ENCODE assay signal across 10 cellular contexts in genomic region chr1:225462714-225463574, GRCh38. TPM values are rescaled to one million over a fixed set of nuclear protein-coding genes. Genes with fewer than 3 reads are reported as not detected.
DNase-seq lines count a peak whose midpoint lies in the region; ATAC-seq and TF ChIP-seq lines count a peak whose summit lies in the region.
"Had no signal": no experiment of that assay in that cellular context is flagged by ENCODE, and none has a peak within 500 bp of the region (broad histone marks: within the 10 kb centered on the region; RNA-seq: fewer than 3 reads in every experiment).

No MANE protein-coding gene starts in this region.

- no peak overlapping the region for H3K4me2 ChIP-seq in smooth muscle cell

- no peaks in the 10 kb centered on the region for H3K79me2 ChIP-seq in smooth muscle cell (ENCODE audit: low read depth)

- H4K20me1 ChIP-seq in smooth muscle cell (ENCODE audit: low read depth) = no peaks in the 10 kb centered on the region

- intact Hi-C loops in Calu3 (cut with micrococcal nuclease; ENCODE audit: unreplicated experiment) = no loop called here

- ATAC-seq in RWPE2 (ENCODE audit: low read depth) (peak; percentile 41; the same call in 1 of the 3 replicates), HG03521 (IDR thresholded peaks at IDR 0.05; ENCODE audit: unreplicated experiment) (no peak), HG03095 (IDR thresholded peaks at IDR 0.05; ENCODE audit: unreplicated experiment) (no peak)

- no peaks in the 10 kb centered on the region for H3K9me3 Mint-ChIP-seq in Calu3 (ENCODE audit: low read depth, unreplicated experiment)

- 82% methylated on average over 15 of the region's 15 CpGs for WGBS in smooth muscle cell (ENCODE audit: low lambda C conversion rate)

- H3K27me3 ChIP-seq in RWPE2 (ENCODE audit: insufficient read depth, poor library complexity, severe bottlenecking) (no peaks in the 10 kb centered on the region), mucosa of rectum (ENCODE audit: control insufficient read depth in 2 of 2, insufficient read depth in 2 of 2, low read length in 2 of 2) (no peaks in the 10 kb centered on the region), smooth muscle cell (ENCODE audit: low read depth) (no peaks in the 10 kb centered on the region)
- H3K27me3 ChIP-seq: right atrium auricular region had no signal

- H3K36me3 ChIP-seq in RWPE2 (ENCODE audit: low read depth) (no peaks in the 10 kb centered on the region), mucosa of rectum (ENCODE audit: control insufficient read depth in 2 of 2, insufficient read depth in 2 of 2, low read length in 2 of 2) (no peaks in the 10 kb centered on the region), smooth muscle cell (ENCODE audit: low read depth) (no peaks in the 10 kb centered on the region)
- H3K36me3 ChIP-seq: right atrium auricular region had no signal

- no peak for DNase-seq in Calu3
- peak; percentile 96 for DNase-seq in NCI-H1092 treated with DMSO at 0.1 percent for 48 hours (lab: John Stamatoyannopoulos, UW)
- no peak for DNase-seq in RWPE2 (ENCODE audit: low spot score)
- no peak for DNase-seq in smooth muscle cell (lab: John Stamatoyannopoulos, UW; ENCODE audit: unreplicated experiment)
- no peak for DNase-seq in stimulated activated CD4-positive, alpha-beta T cell treated with anti-CD3 and anti-CD28 coated beads, Interleukin-2, amount 100 ng/mL, for 48 hours
- DNase-seq: activated CD4-positive, alpha-beta T cell treated with anti-CD3 and anti-CD28 coated beads for 48 hours had no signal

- H3K4me1 ChIP-seq in RWPE2 (ENCODE audit: insufficient read depth, poor library complexity, severe bottlenecking) = peaks cover 10% of the 10 kb centered on the region
- peaks cover 10 to 29% of the 10 kb centered on the region in 2 donors for H3K4me1 ChIP-seq in mucosa of rectum (ENCODE audit: control insufficient read depth in 2 of 2, insufficient read depth in 2 of 2, low read length in 2 of 2)
- peaks cover 12% of the 10 kb centered on the region for H3K4me1 ChIP-seq in smooth muscle cell (ENCODE audit: low read depth)

- H3K27ac ChIP-seq in RWPE2 (ENCODE audit: poor library complexity, severe bottlenecking) (no peak overlapping the region), mucosa of rectum (ENCODE audit: low read depth in 2 of 2, low read length in 2 of 2) (peak overlapping the region; percentile 28 to 72), smooth muscle cell (ENCODE audit: low read depth) (no peak overlapping the region)
- H3K27ac ChIP-seq: right atrium auricular region had no signal

- TF ChIP-seq CTCF in Calu3 (IDR thresholded peaks at IDR 0.05; ENCODE audit: unreplicated experiment) (no peak), RWPE2 (IDR thresholded peaks at IDR 0.05; ENCODE audit: poor library complexity, severe bottlenecking) (no peak), smooth muscle cell (IDR thresholded peaks at IDR 0.05; ENCODE audit: borderline replicate concordance, insufficient read depth, poor library complexity, severe bottlenecking) (no peak)

- no peak overlapping the region for H3K4me3 Mint-ChIP-seq in Calu3 (ENCODE audit: low read depth, unreplicated experiment)

- CTCF ChIA-PET in Calu3 (lab: Charles Lee) = no interaction called here

- no peaks in the 10 kb centered on the region for H3K27me3 Mint-ChIP-seq in Calu3 (ENCODE audit: unreplicated experiment)

- peaks cover 67% of the 10 kb centered on the region for H3K4me1 Mint-ChIP-seq in Calu3 (ENCODE audit: low read depth, unreplicated experiment)

- no TSS peak for BruUV-seq in Calu3 (replicated peaks; lab: Mats Ljungman, UMichigan)

- H3K4me3 ChIP-seq in RWPE2 (ENCODE audit: severe bottlenecking) (no peak overlapping the region), mucosa of rectum (ENCODE audit: low read length in 2 of 2) (no peak overlapping the region), smooth muscle cell (no peak overlapping the region)
- H3K4me3 ChIP-seq: right atrium auricular region had no signal

- no peaks in the 10 kb centered on the region for H3K9me3 ChIP-seq in RWPE2 (ENCODE audit: severe bottlenecking)
- H3K9me3 ChIP-seq in mucosa of rectum (ENCODE audit: control insufficient read depth in 2 of 2, low read length in 2 of 2) = no peaks in the 10 kb centered on the region
- no peaks in the 10 kb centered on the region for H3K9me3 ChIP-seq in smooth muscle cell (replicated peaks; ENCODE audit: low read depth)
- H3K9me3 ChIP-seq: right atrium auricular region had no signal

- peaks cover 7% of the 10 kb centered on the region for H3F3A ChIP-seq in smooth muscle cell (ENCODE audit: low read depth)

- H3K9ac ChIP-seq in mucosa of rectum (ENCODE audit: low read depth in 1 of 2, low read length in 2 of 2) (no peak overlapping the region), smooth muscle cell (ENCODE audit: low read depth) (no peak overlapping the region)

- H3K36me3 Mint-ChIP-seq in Calu3 (ENCODE audit: insufficient read depth, unreplicated experiment) = peaks cover 5% of the 10 kb centered on the region

- H3K27ac Mint-ChIP-seq in Calu3 (ENCODE audit: unreplicated experiment) = peak overlapping the region; percentile 23

- H2AFZ ChIP-seq in smooth muscle cell (ENCODE audit: low read depth) = no peak overlapping the region

RNA-seq across cellular contexts. Expression of gene LBR, which starts 35.1 kb away (rescaled TPM):
- total RNA-seq in Calu3 (2022) = 172 and 183 TPM in 2 replicates
- 33.4 and 43.6 TPM in 2 replicates for total RNA-seq in smooth muscle cell
- 16.6 and 24.8 TPM in 2 replicates for polyA plus RNA-seq in smooth muscle cell

Comparison
In these comparisons a context has a peak if more than half of its experiments do, and no peak if none do; other contexts are left out.
1. H3K27ac ChIP-seq: peak in mucosa of rectum (2 of 2); none in RWPE2 (single experiment) and smooth muscle cell (single experiment).